ENCODE assay signal across 20 cellular contexts in genomic region chr18:14963246-14963645, GRCh38.
DNase-seq lines count a peak whose midpoint lies in the region; ATAC-seq and TF ChIP-seq lines count a peak whose summit lies in the region.
"Had no signal": no experiment of that assay in that cellular context is flagged by ENCODE, and none has a peak within 500 bp of the region (broad histone marks: within the 10 kb centered on the region; RNA-seq: fewer than 3 reads in every experiment).

No MANE protein-coding gene starts in this region.

- H3K4me1 Mint-ChIP-seq in stimulated activated naive CD8-positive, alpha-beta T cell treated with anti-CD3 and anti-CD28 coated beads, Interleukin-15, amount 100 ng/mL, for 72 hours: no peaks in the 10 kb centered on the region
- no peaks in the 10 kb centered on the region for H3K4me1 Mint-ChIP-seq in natural killer cell
- H3K4me1 Mint-ChIP-seq: CD4-positive, CD25-positive, alpha-beta regulatory T cell; CD8-positive, alpha-beta memory T cell had no signal

- H3K9me3 ChIP-seq in left ventricle myocardium inferior (replicated peaks): no peaks in the 10 kb centered on the region
- H3K9me3 ChIP-seq in mucosa of descending colon: no peaks in the 10 kb centered on the region
- H3K9me3 ChIP-seq: BE2C, HAP-1 had no signal

- intact Hi-C loops in Right ventricle myocardium inferior (cut with DNase I) (no loop called here), left ventricle myocardium inferior (cut with micrococcal nuclease) (no loop called here), mucosa of descending colon (cut with DNase I, micrococcal nuclease) (no loop called here), natural killer cell (cut with micrococcal nuclease) (no loop called here)

- ATAC-seq in Right ventricle myocardium inferior: no peak
- peak; percentile 8 for ATAC-seq in stimulated activated naive CD8-positive, alpha-beta T cell treated with anti-CD3 and anti-CD28 coated beads, Interleukin-15, amount 100 ng/mL, for 72 hours
- ATAC-seq in stimulated activated naive CD8-positive, alpha-beta T cell treated with anti-CD3 and anti-CD28 coated beads, Interleukin-15, Interleukin-2, amounts not matched to agents 100 U/mL and 50 U/mL, for 24 hours: no peak
- peak; percentile 12 for ATAC-seq in mucosa of descending colon
- no peak for ATAC-seq in GM18870 (IDR thresholded peaks at IDR 0.05; ENCODE audit: unreplicated experiment)
- no peak for ATAC-seq in natural killer cell
- ATAC-seq: GM12878 had no signal

- H3K36me3 Mint-ChIP-seq in natural killer cell: no peaks in the 10 kb centered on the region
- H3K36me3 Mint-ChIP-seq: CD4-positive, CD25-positive, alpha-beta regulatory T cell; CD8-positive, alpha-beta memory T cell had no signal

- no peak overlapping the region for H3K27ac Mint-ChIP-seq in stimulated activated naive CD8-positive, alpha-beta T cell treated with anti-CD3 and anti-CD28 coated beads, Interleukin-15, amount 100 ng/mL, for 72 hours
- no peak overlapping the region for H3K27ac Mint-ChIP-seq in natural killer cell
- H3K27ac Mint-ChIP-seq: CD4-positive, CD25-positive, alpha-beta regulatory T cell; CD8-positive, alpha-beta memory T cell had no signal

- TF ChIP-seq CTCF in left ventricle myocardium inferior (IDR thresholded peaks at IDR 0.05; ENCODE audit: borderline replicate concordance) (no peak), mucosa of descending colon (IDR thresholded peaks at IDR 0.05) (no peak), natural killer cell (IDR thresholded peaks at IDR 0.05) (no peak)

- H3K27ac ChIP-seq in left ventricle myocardium inferior (replicated peaks): no peak overlapping the region
- H3K27ac ChIP-seq: GM23248 had no signal

- H3K4me3 ChIP-seq in left ventricle myocardium inferior (no peak overlapping the region), mucosa of descending colon (no peak overlapping the region)
- H3K4me3 ChIP-seq: GM12878, GM23248, HAP-1 had no signal

- H3K4me1 ChIP-seq in left ventricle myocardium inferior (no peaks in the 10 kb centered on the region), mucosa of descending colon (ENCODE audit: low read depth) (no peaks in the 10 kb centered on the region)
- H3K4me1 ChIP-seq: BE2C, HAP-1 had no signal

- DNase-seq in Right ventricle myocardium inferior (ENCODE audit: missing footprints) (peak; percentile 14), left ventricle myocardium inferior (no peak), mucosa of descending colon (no peak), natural killer cell (no peak)
- no peak for DNase-seq in stimulated activated naive CD8-positive, alpha-beta T cell treated with anti-CD3 and anti-CD28 coated beads, Interleukin-15, amount 100 ng/mL, for 72 hours
- DNase-seq in stimulated activated naive CD8-positive, alpha-beta T cell treated with anti-CD3 and anti-CD28 coated beads, Interleukin-15, Interleukin-2, amounts not matched to agents 100 U/mL and 50 U/mL, for 24 hours: no peak
- DNase-seq: ACHN; BE2C; C1 segment of cervical spinal cord; CD4-positive, CD25-positive, alpha-beta regulatory T cell; CD8-positive, alpha-beta memory T cell; COR-L47; DMS 273 treated with DMSO at 0.1 percent for 48 hours; DMS53; DND-41; EL; GM23248 had no signal

- H3K36me3 ChIP-seq in left ventricle myocardium inferior (no peaks in the 10 kb centered on the region), mucosa of descending colon (ENCODE audit: low read depth) (no peaks in the 10 kb centered on the region)
- H3K36me3 ChIP-seq: BE2C, HAP-1 had no signal

- H3K9me3 Mint-ChIP-seq in stimulated activated naive CD8-positive, alpha-beta T cell treated with anti-CD3 and anti-CD28 coated beads, Interleukin-15, amount 100 ng/mL, for 72 hours: no peaks in the 10 kb centered on the region
- peaks cover 0 to 2% of the 10 kb centered on the region in 2 donors for H3K9me3 Mint-ChIP-seq in natural killer cell
- H3K9me3 Mint-ChIP-seq: CD8-positive, alpha-beta memory T cell had no signal

- peaks cover 26% of the 10 kb centered on the region for H3K27me3 ChIP-seq in left ventricle myocardium inferior (ENCODE audit: low read depth)
- H3K27me3 ChIP-seq: BE2C had no signal

- no peaks in the 10 kb centered on the region for H3K27me3 Mint-ChIP-seq in stimulated activated naive CD8-positive, alpha-beta T cell treated with anti-CD3 and anti-CD28 coated beads, Interleukin-15, amount 100 ng/mL, for 72 hours
- H3K27me3 Mint-ChIP-seq in natural killer cell (ENCODE audit: low read depth in 2 of 2): no peaks in the 10 kb centered on the region
- H3K27me3 Mint-ChIP-seq: CD4-positive, CD25-positive, alpha-beta regulatory T cell; CD8-positive, alpha-beta memory T cell had no signal

- H3K4me3 Mint-ChIP-seq in stimulated activated naive CD8-positive, alpha-beta T cell treated with anti-CD3 and anti-CD28 coated beads, Interleukin-15, amount 100 ng/mL, for 72 hours: no peak overlapping the region
- H3K4me3 Mint-ChIP-seq in natural killer cell: no peak overlapping the region
- H3K4me3 Mint-ChIP-seq: CD4-positive, CD25-positive, alpha-beta regulatory T cell; CD8-positive, alpha-beta memory T cell had no signal

Comparison
In these comparisons a context has a peak if more than half of its experiments do, and no peak if none do; other contexts are left out.
1. ATAC-seq: peak in stimulated activated naive CD8-positive, alpha-beta T cell treated with anti-CD3 and anti-CD28 coated beads, Interleukin-15, amount 100 ng/mL, for 72 hours (single experiment) and mucosa of descending colon (single experiment); none in Right ventricle myocardium inferior (single experiment), stimulated activated naive CD8-positive, alpha-beta T cell treated with anti-CD3 and anti-CD28 coated beads, Interleukin-15, Interleukin-2, amounts not matched to agents 100 U/mL and 50 U/mL, for 24 hours (single experiment), GM18870 (single experiment) and natural killer cell (0 of 3).